Comparison of ENCODE assay signal across 8 cellular contexts in the genomic region with DNA sequence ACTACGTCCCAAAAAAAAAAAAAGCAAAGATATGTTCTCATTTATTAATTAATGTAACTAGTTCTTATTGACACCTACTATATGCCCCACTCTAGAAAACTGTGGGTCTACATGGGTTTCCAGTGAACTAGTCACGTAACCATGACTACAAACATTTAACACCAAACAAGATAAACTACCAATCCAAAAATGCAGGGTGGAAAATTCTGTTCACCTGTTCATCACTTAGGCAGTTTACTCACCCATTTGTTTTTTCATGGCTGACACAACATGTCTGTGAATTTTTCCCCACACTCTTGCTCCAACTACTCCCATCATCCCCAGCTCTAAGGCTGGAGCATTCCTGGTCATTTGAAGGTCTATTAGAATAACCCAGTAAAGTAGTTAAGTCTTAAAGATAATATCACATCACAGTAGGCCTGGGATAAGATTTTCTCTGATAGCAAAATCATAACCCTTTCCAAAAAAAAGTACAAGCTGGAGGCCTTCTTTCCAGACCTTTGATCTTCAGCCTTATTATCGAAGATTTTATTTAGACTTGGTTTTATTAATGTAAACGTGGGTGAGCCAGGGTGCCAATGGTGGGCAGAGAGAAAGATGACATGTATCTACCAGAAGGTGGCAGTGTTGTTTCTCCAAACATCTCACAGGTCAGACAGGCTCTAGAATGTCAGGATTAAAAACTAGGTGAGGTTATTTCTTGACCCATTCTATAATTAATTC.
DNase-seq lines count a peak whose midpoint lies in the region; ATAC-seq and TF ChIP-seq lines count a peak whose summit lies in the region.

No MANE protein-coding gene starts in this region.

- H3K27ac Mint-ChIP-seq in stimulated activated memory B cell treated with anti-CD40 and anti-IgM and Interleukin-4, amounts not matched to agents 10 μg/mL and 1 μg/mL and 100 μg/mL, for 72 hours: no peak overlapping the region

- peak overlapping the region; percentile 14; the same call in 1 of the 2 replicates for H3K4me2 ChIP-seq in OCI-LY3 (ENCODE audit: low read length)

- H3K4me3 Mint-ChIP-seq in stimulated activated memory B cell treated with anti-CD40 and anti-IgM and Interleukin-4, amounts not matched to agents 10 μg/mL and 1 μg/mL and 100 μg/mL, for 72 hours: no peak overlapping the region

- in situ Hi-C loops in T47D (cut with HindIII; ENCODE audit: low pct_unique_long_range_greater_than_20kb, low sequenced_read_pairs): no loop called here

- 0 out of 2 replicates have a peak overlapping the region, but pooled peaks have one; percentile 30 for H2AFZ ChIP-seq in OCI-LY3 (ENCODE audit: low read depth, low read length)

- no peak overlapping the region for H3K27ac ChIP-seq in OCI-LY3 (ENCODE audit: low read length)

- H3K27me3 ChIP-seq in OCI-LY3 (ENCODE audit: low read depth, low read length): peaks cover 14% of the 10 kb centered on the region; the same call in 1 of the 2 replicates

- H3K36me3 Mint-ChIP-seq in stimulated activated memory B cell treated with anti-CD40 and anti-IgM and Interleukin-4, amounts not matched to agents 10 μg/mL and 1 μg/mL and 100 μg/mL, for 72 hours: no peaks in the 10 kb centered on the region

- peak; percentile 74 for ATAC-seq in GM18873 (IDR thresholded peaks at IDR 0.05; ENCODE audit: low FRiP score, unreplicated experiment)
- peak; percentile 79 for ATAC-seq in stimulated activated memory B cell treated with anti-CD40 and anti-IgM and Interleukin-4, amounts not matched to agents 10 μg/mL and 1 μg/mL and 100 μg/mL, for 72 hours
- no peak for ATAC-seq in GM21381 (IDR thresholded peaks at IDR 0.05; ENCODE audit: unreplicated experiment)

- peak; percentile 90 for TF ChIP-seq CTCF in OCI-LY3 (IDR thresholded peaks at IDR 0.05; ENCODE audit: low read depth, low read length)

- no peaks in the 10 kb centered on the region for H3K9me3 ChIP-seq in OCI-LY3 (ENCODE audit: insufficient read depth, low read length)

- no peaks in the 10 kb centered on the region for H4K20me1 ChIP-seq in OCI-LY3 (ENCODE audit: insufficient read depth, low read length)

- H3K4me3 ChIP-seq in Jurkat, Clone E6-1 (ENCODE audit: low read length): no peak overlapping the region
- no peak overlapping the region for H3K4me3 ChIP-seq in OCI-LY3 (ENCODE audit: low read length)

- H3K36me3 ChIP-seq in OCI-LY3 (replicated peaks; ENCODE audit: low read depth, low read length): no peaks in the 10 kb centered on the region

- H3K4me1 ChIP-seq in OCI-LY3 (ENCODE audit: low read length): no peaks in the 10 kb centered on the region

- H3K9ac ChIP-seq in OCI-LY3 (ENCODE audit: low read length): no peak overlapping the region

- peaks cover 7% of the 10 kb centered on the region for H3K4me1 Mint-ChIP-seq in stimulated activated memory B cell treated with anti-CD40 and anti-IgM and Interleukin-4, amounts not matched to agents 10 μg/mL and 1 μg/mL and 100 μg/mL, for 72 hours

- no peaks in the 10 kb centered on the region for H3K27me3 Mint-ChIP-seq in stimulated activated memory B cell treated with anti-CD40 and anti-IgM and Interleukin-4, amounts not matched to agents 10 μg/mL and 1 μg/mL and 100 μg/mL, for 72 hours

- peak; percentile 43 for DNase-seq in COR-L47 (lab: John Stamatoyannopoulos, UW)
- peak; percentile 43 for DNase-seq in Jurkat, Clone E6-1 (ENCODE audit: low read depth, low spot score)
- peak; percentile 42 to 81 for DNase-seq in T47D (ENCODE audit: low read depth in 1 of 2, low spot score in 1 of 2)
- DNase-seq in iris pigment epithelial cell (ENCODE audit: low read depth): peak; percentile 59

- no peaks in the 10 kb centered on the region for H3K79me2 ChIP-seq in OCI-LY3 (ENCODE audit: low read length)

- H3K9me3 Mint-ChIP-seq in stimulated activated memory B cell treated with anti-CD40 and anti-IgM and Interleukin-4, amounts not matched to agents 10 μg/mL and 1 μg/mL and 100 μg/mL, for 72 hours: no peaks in the 10 kb centered on the region
